ENCODE assay signal across 18 cellular contexts in genomic region chr15:99944131-99944530, GRCh38.
DNase-seq lines count a peak whose midpoint lies in the region; ATAC-seq, FAIRE-seq and TF ChIP-seq lines count a peak whose summit lies in the region.
"Had no signal": no experiment of that assay in that cellular context is flagged by ENCODE, and none has a peak within 500 bp of the region (broad histone marks: within the 10 kb centered on the region; RNA-seq: fewer than 3 reads in every experiment).

No MANE protein-coding gene starts in this region.

- H3K36me3 ChIP-seq in bronchial epithelial cell (ENCODE audit: control insufficient read depth, insufficient read depth, low read length) (no peaks in the 10 kb centered on the region), neuronal stem cell (replicated peaks in 1 of 2; ENCODE audit: control insufficient read depth in 2 of 2, insufficient read depth in 2 of 2, low read length in 2 of 2) (no peaks in the 10 kb centered on the region)

- no peaks in the 10 kb centered on the region for H3K79me1 ChIP-seq in neuronal stem cell (ENCODE audit: low read depth, low read length)

- no CpG with 5 or more reads among the region's 1 CpG for WGBS in neuronal stem cell (ENCODE audit: extremely low coverage in 2 of 2, insufficient read length in 2 of 2, insufficient replicate concordance in 1 of 2), 2 donors

- peak overlapping the region; percentile 15 for H3K14ac ChIP-seq in neuronal stem cell (ENCODE audit: low read length)

- no peak overlapping the region for H2AFZ ChIP-seq in neuronal stem cell (ENCODE audit: low read length)
- H2AFZ ChIP-seq: GM23248 had no signal

- H3K18ac ChIP-seq in neuronal stem cell (ENCODE audit: low read length): no peak overlapping the region

- no peaks in the 10 kb centered on the region for H3K36me3 Mint-ChIP-seq in activated CD4-positive, alpha-beta T cell treated with anti-CD3 and anti-CD28 coated beads, Interleukin-2, amount 10 ng/mL, durations not matched to agents 24 days and 14 days (ENCODE audit: low read depth)
- H3K36me3 Mint-ChIP-seq in type B pancreatic cell: no peaks in the 10 kb centered on the region
- H3K36me3 Mint-ChIP-seq: CD14-positive monocyte had no signal

- H3K27ac ChIP-seq in neuronal stem cell (replicated peaks; ENCODE audit: low read length): no peak overlapping the region
- H3K27ac ChIP-seq: 22Rv1, GM23248 had no signal

- H2BK12ac ChIP-seq in neuronal stem cell (ENCODE audit: low read length): no peak overlapping the region

- H3K9ac ChIP-seq in neuronal stem cell (ENCODE audit: low read depth, low read length, poor library complexity): no peak overlapping the region
- H3K9ac ChIP-seq: GM23248 had no signal

- ATAC-seq in GM21786 (IDR thresholded peaks at IDR 0.05; ENCODE audit: unreplicated experiment) (no peak), HG03280 (IDR thresholded peaks at IDR 0.05; ENCODE audit: unreplicated experiment) (no peak), GM19023 (IDR thresholded peaks at IDR 0.05; ENCODE audit: unreplicated experiment) (no peak)
- ATAC-seq: CD8-positive, alpha-beta T cell; HCT116 had no signal

- H3K27me3 Mint-ChIP-seq in activated CD4-positive, alpha-beta T cell treated with anti-CD3 and anti-CD28 coated beads, Interleukin-2, amount 10 ng/mL, durations not matched to agents 24 days and 14 days: no peaks in the 10 kb centered on the region
- H3K27me3 Mint-ChIP-seq in type B pancreatic cell: no peaks in the 10 kb centered on the region

- H3K9me3 Mint-ChIP-seq in activated CD4-positive, alpha-beta T cell treated with anti-CD3 and anti-CD28 coated beads, Interleukin-2, amount 10 ng/mL, durations not matched to agents 24 days and 14 days: peaks cover 19% of the 10 kb centered on the region
- H3K9me3 Mint-ChIP-seq in type B pancreatic cell: peaks cover under 1% of the 10 kb centered on the region

- H3K4me3 ChIP-seq in bronchial epithelial cell (ENCODE audit: low read depth, low read length) (no peak overlapping the region), neuronal stem cell (ENCODE audit: low read length in 2 of 2) (peak overlapping the region in 1 of 2 donors; percentile 2)
- H3K4me3 ChIP-seq: GM23248 had no signal

- no peak overlapping the region for H2AK5ac ChIP-seq in neuronal stem cell (ENCODE audit: low read depth, low read length)

- peak; percentile 58 for FAIRE-seq in bronchial epithelial cell (lab: Jason Lieb, UNC)
- FAIRE-seq: D721Med, H54 had no signal

- H2BK120ac ChIP-seq in neuronal stem cell (ENCODE audit: low read depth, low read length): no peak overlapping the region

- TF ChIP-seq CTCF in bronchial epithelial cell (IDR thresholded peaks at IDR 0.05; ENCODE audit: insufficient read depth, low read length, severe bottlenecking) (no peak), type B pancreatic cell (conservative IDR thresholded peaks at IDR 0.05) (no peak)

- peaks cover 0 to 2% of the 10 kb centered on the region in 2 donors for H3K9me3 ChIP-seq in neuronal stem cell (replicated peaks in 1 of 2; ENCODE audit: control insufficient read depth in 2 of 2, insufficient read depth in 1 of 2, low read depth in 1 of 2, low read length in 2 of 2)

- no peak overlapping the region for H2BK15ac ChIP-seq in neuronal stem cell (ENCODE audit: low read length)

- H3K23ac ChIP-seq in neuronal stem cell (ENCODE audit: low read depth, low read length, poor library complexity): no peak overlapping the region

- no peak overlapping the region for H3K4me3 Mint-ChIP-seq in activated CD4-positive, alpha-beta T cell treated with anti-CD3 and anti-CD28 coated beads, Interleukin-2, amount 10 ng/mL, durations not matched to agents 24 days and 14 days
- no peak overlapping the region for H3K4me3 Mint-ChIP-seq in type B pancreatic cell
- H3K4me3 Mint-ChIP-seq: CD14-positive monocyte; CD8-positive, alpha-beta T cell had no signal

- no peak overlapping the region for H4K91ac ChIP-seq in neuronal stem cell (ENCODE audit: low read depth, low read length, poor library complexity)

- no peak overlapping the region for H3K4ac ChIP-seq in neuronal stem cell (ENCODE audit: low read length)

- no peak overlapping the region for H3K27ac Mint-ChIP-seq in activated CD4-positive, alpha-beta T cell treated with anti-CD3 and anti-CD28 coated beads, Interleukin-2, amount 10 ng/mL, durations not matched to agents 24 days and 14 days
- no peak overlapping the region for H3K27ac Mint-ChIP-seq in type B pancreatic cell
- H3K27ac Mint-ChIP-seq: CD14-positive monocyte; CD8-positive, alpha-beta T cell had no signal

- H3K4me1 Mint-ChIP-seq in activated CD4-positive, alpha-beta T cell treated with anti-CD3 and anti-CD28 coated beads, Interleukin-2, amount 10 ng/mL, durations not matched to agents 24 days and 14 days: no peaks in the 10 kb centered on the region
- no peaks in the 10 kb centered on the region for H3K4me1 Mint-ChIP-seq in type B pancreatic cell (ENCODE audit: unreplicated experiment)
- H3K4me1 Mint-ChIP-seq: CD14-positive monocyte had no signal

- DNase-seq in activated CD4-positive, alpha-beta T cell treated with anti-CD3 and anti-CD28 coated beads, Interleukin-2, amount 10 ng/mL, durations not matched to agents 24 days and 14 days: peak; percentile 52
- no peak for DNase-seq in activated CD4-positive, alpha-beta T cell treated with anti-CD3 and anti-CD28 coated beads for 48 hours
- DNase-seq in bronchial epithelial cell (ENCODE audit: low read depth): no peak
- no peak for DNase-seq in neuronal stem cell (ENCODE audit: low spot score)
- DNase-seq in type B pancreatic cell (ENCODE audit: extremely low spot score, unreplicated experiment): peak; percentile 32
- DNase-seq: CD8-positive, alpha-beta T cell; COR-L47; DND-41; GDM1; GM23248 had no signal

- intact Hi-C loops in activated CD4-positive, alpha-beta T cell treated with anti-CD3 and anti-CD28 coated beads, Interleukin-2, amount 10 ng/mL, durations not matched to agents 24 days and 14 days (cut with micrococcal nuclease): no loop called here

- no peaks in the 10 kb centered on the region for H3K4me1 ChIP-seq in neuronal stem cell (ENCODE audit: control insufficient read depth in 2 of 2, insufficient read depth in 1 of 2, low read depth in 1 of 2, low read length in 2 of 2)

- H4K8ac ChIP-seq in neuronal stem cell (ENCODE audit: low read depth, low read length): no peak overlapping the region

- H2BK5ac ChIP-seq in neuronal stem cell (ENCODE audit: low read length): no peak overlapping the region

- H3K4me2 ChIP-seq in neuronal stem cell (ENCODE audit: insufficient read depth, low read length, poor library complexity, severe bottlenecking): no peak overlapping the region

- no peaks in the 10 kb centered on the region for H3K27me3 ChIP-seq in bronchial epithelial cell (ENCODE audit: control insufficient read depth, insufficient read depth, low read length)
- H3K27me3 ChIP-seq in neuronal stem cell (ENCODE audit: control insufficient read depth in 3 of 3, insufficient read depth in 3 of 3, low read depth in 1 of 3, low read length in 3 of 3): no peaks in the 10 kb centered on the region

Comparison
In these comparisons a context has a peak if more than half of its experiments do, and no peak if none do; other contexts are left out.
1. DNase-seq: peak in activated CD4-positive, alpha-beta T cell treated with anti-CD3 and anti-CD28 coated beads, Interleukin-2, amount 10 ng/mL, durations not matched to agents 24 days and 14 days (single experiment) and type B pancreatic cell (single experiment); none in activated CD4-positive, alpha-beta T cell treated with anti-CD3 and anti-CD28 coated beads for 48 hours (single experiment), bronchial epithelial cell (single experiment) and neuronal stem cell (single experiment).